In the genomic region with DNA sequence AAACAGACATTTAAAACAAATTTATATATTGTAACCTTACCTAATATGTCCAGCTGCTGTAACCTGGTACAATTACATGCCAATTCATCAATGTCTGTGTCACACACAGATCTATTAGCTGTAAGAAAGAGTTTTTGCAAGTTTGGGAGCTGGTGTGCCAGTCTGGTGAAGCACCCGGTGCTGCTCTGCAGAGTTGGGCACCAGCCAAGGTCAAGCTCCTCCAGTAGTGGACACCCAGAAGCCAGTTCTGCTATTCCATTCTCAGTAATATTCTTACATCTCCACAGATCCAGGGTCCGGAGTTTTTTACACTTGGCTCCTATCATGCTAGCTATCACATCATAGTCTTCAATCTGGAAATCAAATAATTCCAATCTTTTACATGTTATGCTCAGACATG, we compare ENCODE assay signal across 1 cellular context.
TF ChIP-seq lines count a peak whose summit lies in the region.

No MANE protein-coding gene starts in this region.

TF ChIP-seq in HepG2, 621 proteins besides CTCF, POLR2A, EP300 and RAD21 (continued from another document):
- TF ChIP-seq, protein P1, sequence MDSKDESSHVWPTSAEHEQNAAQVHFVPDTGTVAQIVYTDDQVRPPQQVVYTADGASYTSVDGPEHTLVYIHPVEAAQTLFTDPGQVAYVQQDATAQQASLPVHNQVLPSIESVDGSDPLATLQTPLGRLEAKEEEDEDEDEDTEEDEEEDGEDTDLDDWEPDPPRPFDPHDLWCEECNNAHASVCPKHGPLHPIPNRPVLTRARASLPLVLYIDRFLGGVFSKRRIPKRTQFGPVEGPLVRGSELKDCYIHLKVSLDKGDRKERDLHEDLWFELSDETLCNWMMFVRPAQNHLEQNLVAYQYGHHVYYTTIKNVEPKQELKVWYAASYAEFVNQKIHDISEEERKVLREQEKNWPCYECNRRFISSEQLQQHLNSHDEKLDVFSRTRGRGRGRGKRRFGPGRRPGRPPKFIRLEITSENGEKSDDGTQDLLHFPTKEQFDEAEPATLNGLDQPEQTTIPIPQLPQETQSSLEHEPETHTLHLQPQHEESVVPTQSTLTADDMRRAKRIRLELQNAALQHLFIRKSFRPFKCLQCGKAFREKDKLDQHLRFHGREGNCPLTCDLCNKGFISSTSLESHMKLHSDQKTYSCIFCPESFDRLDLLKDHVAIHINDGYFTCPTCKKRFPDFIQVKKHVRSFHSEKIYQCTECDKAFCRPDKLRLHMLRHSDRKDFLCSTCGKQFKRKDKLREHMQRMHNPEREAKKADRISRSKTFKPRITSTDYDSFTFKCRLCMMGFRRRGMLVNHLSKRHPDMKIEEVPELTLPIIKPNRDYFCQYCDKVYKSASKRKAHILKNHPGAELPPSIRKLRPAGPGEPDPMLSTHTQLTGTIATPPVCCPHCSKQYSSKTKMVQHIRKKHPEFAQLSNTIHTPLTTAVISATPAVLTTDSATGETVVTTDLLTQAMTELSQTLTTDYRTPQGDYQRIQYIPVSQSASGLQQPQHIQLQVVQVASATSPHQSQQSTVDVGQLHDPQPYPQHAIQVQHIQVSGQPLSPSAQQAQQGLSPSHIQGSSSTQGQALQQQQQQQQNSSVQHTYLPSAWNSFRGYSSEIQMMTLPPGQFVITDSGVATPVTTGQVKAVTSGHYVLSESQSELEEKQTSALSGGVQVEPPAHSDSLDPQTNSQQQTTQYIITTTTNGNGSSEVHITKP (CRISPR knock-in tag; IDR thresholded peaks at IDR 0.05; ENCODE audit: low read depth) = no peak
- TF ChIP-seq SUZ12 (IDR thresholded peaks at IDR 0.05; ENCODE audit: low read depth, low read length) (no peak), FUBP1 (CRISPR knock-in tag; IDR thresholded peaks at IDR 0.05; ENCODE audit: borderline replicate concordance) (no peak), SNAPC2 (CRISPR knock-in tag; IDR thresholded peaks at IDR 0.05) (no peak), SNRNP70 (IDR thresholded peaks at IDR 0.05; ENCODE audit: low read depth, low read length) (no peak), GATAD1 (CRISPR knock-in tag; IDR thresholded peaks at IDR 0.05) (no peak), ISL2 (CRISPR knock-in tag; IDR thresholded peaks at IDR 0.05) (no peak), HHEX (CRISPR knock-in tag; IDR thresholded peaks at IDR 0.05) (no peak), DMAP1 (CRISPR knock-in tag; IDR thresholded peaks at IDR 0.05) (no peak)
- TF ChIP-seq, protein P2, sequence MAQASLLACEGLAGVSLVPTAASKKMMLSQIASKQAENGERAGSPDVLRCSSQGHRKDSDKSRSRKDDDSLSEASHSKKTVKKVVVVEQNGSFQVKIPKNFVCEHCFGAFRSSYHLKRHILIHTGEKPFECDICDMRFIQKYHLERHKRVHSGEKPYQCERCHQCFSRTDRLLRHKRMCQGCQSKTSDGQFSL (CRISPR knock-in tag; IDR thresholded peaks at IDR 0.05) = no peak
